ENCODE assay signal across 29 cellular contexts in the genomic region with DNA sequence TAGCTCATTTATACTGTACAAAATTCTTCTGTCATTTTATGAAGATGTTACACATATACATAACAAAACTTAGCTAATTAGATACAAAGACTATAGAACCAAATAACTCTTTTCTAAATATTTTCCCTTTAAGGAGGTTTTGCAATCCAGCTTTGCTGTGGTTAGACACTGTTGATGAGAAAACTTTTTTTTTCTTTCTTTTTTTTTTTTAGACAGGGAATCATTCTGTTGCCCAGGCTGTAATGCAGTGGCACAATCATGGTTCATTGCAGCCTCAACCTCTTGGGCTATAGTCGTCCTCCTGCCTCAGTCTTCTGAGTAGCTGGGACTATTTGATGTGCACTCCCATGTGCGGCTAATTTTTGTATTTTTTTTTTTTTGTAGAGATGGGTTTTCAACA. TPM values are rescaled to one million over a fixed set of nuclear protein-coding genes. Genes with fewer than 3 reads are reported as not detected.
"Had no signal": no experiment of that assay in that cellular context is flagged by ENCODE, and none has a peak within 500 bp of the region (broad histone marks: within the 10 kb centered on the region; RNA-seq: fewer than 3 reads in every experiment).

No MANE protein-coding gene starts in this region.

- H3K36me3 ChIP-seq: ascending aorta, SJSA1 had no signal

- H3K27me3 ChIP-seq: ascending aorta, body of pancreas, SJSA1 had no signal

- ATAC-seq: activated CD8-positive, alpha-beta T cell treated with anti-CD3 and anti-CD28 coated beads, Interleukin-2, amount 10 ng/mL, durations not matched to agents 7 days and 5 days; body of pancreas; PC-3; SK-N-SH treated with all-trans-retinoic acid at 6 μM for 48 hours; WTC11 had no signal

- DNase-seq: activated CD4-positive, alpha-beta T cell treated with anti-CD3 and anti-CD28 coated beads for 48 hours; activated CD4-positive, alpha-beta T cell treated with anti-CD3 and anti-CD28 coated beads, Interleukin-2, amount 50 U/mL, for 4 hours; activated CD4-positive, CD25-positive, alpha-beta regulatory T cell treated with anti-CD3 and anti-CD28 coated beads, Interleukin-2, amount 50 U/mL, for 72 hours; activated CD8-positive, alpha-beta memory T cell treated with anti-CD3 and anti-CD28 coated beads, Interleukin-2, amount 50 U/mL, for 48 hours; activated CD8-positive, alpha-beta T cell treated with anti-CD3 and anti-CD28 coated beads, Interleukin-2, amount 10 ng/mL, durations not matched to agents 7 days and 5 days; activated naive CD4-positive, alpha-beta T cell treated with anti-CD3 and anti-CD28 coated beads, Interleukin-2, amount 50 U/mL, for 16 hours; activated naive CD8-positive, alpha-beta T cell treated with anti-CD3 and anti-CD28 coated beads, Interleukin-2, amount 10 ng/mL, durations not matched to agents 7 days and 5 days; activated T-cell treated with anti-CD3 and anti-CD28 coated beads, Interleukin-2, amount 50 U/mL, for 1 hour; amniotic stem cell; body of pancreas; central memory CD4-positive, alpha-beta T cell; Karpas-422; MM.1S; NCI-H1092 treated with DMSO at 0.1 percent for 48 hours; NCI-H1436; NCI-H1694 treated with DMSO at 0.1 percent for 48 hours; NCI-H2029 treated with DMSO at 0.1 percent for 48 hours; NCI-H345; NCI-H510A; NCI-H526 treated with DMSO at 0.1 percent for 48 hours; NCI-H82; NK-92 treated with Interleukin-12 subunit alpha and Interleukin-12 subunit beta, amount 100 ng/mL, for 24 hours; PC-3; SHP77; SW 1271 had no signal

- H3K27ac ChIP-seq: ascending aorta, body of pancreas, SJSA1 had no signal

- H3K4me1 ChIP-seq: ascending aorta, body of pancreas had no signal

- H3K9me3 ChIP-seq: ascending aorta, body of pancreas, SJSA1 had no signal

- H3K4me3 ChIP-seq: ascending aorta, body of pancreas, SJSA1 had no signal

RNA-seq across cellular contexts. Expression of gene CDKN2B-AS1, which starts 53.0 kb away (rescaled TPM):
- total RNA-seq: ascending aorta had no signal
